ENCODE assay signal across 10 cellular contexts in the genomic region with DNA sequence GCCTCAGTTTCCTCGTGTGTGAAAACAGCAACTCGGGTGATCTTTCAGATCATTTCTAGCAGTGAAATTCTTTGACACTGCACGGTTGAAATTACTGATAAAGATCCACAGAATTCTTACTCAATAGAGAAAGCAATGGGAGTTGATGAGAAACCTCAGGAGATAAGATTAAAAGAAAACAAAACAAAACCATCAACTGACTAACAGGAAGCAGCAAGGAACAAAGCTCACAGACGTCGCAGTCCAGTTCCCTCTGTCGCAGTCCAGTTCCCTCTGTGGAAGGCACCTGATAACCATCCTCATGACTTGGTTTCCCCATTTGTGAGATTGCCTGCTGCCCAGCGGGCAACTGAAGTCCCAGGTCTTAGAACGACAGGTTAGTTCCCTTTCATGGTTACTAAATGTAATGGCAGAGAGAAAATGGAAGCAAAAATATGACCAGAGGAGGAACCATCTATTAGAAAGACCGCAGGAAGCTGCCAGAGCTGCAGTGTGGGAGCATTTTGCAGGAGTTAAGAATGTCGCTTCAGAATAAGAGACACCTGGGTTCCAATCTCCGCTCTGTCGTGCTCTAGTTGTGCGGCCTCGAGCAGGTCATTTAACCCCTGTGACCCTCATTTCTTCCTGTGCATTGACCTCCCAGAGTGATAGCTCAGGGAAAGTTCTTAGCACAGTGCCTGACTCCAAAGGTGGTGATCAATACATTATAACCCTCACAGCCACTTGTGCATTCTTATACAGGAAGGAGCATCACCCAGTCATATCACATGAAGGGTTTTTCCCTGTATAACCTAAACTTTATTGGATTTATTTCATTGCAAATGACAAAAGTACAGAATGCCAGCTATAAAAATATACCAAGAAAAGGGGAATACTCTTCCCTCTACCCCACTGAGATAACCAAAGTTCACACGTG. TPM values are rescaled to one million over a fixed set of nuclear protein-coding genes. Genes with fewer than 3 reads are reported as not detected.
DNase-seq lines count a peak whose midpoint lies in the region; ATAC-seq and TF ChIP-seq lines count a peak whose summit lies in the region.
"Had no signal": no experiment of that assay in that cellular context is flagged by ENCODE, and none has a peak within 500 bp of the region (broad histone marks: within the 10 kb centered on the region; RNA-seq: fewer than 3 reads in every experiment).

No MANE protein-coding gene starts in this region.

- peak overlapping the region; percentile 39 for H3K4me3 Mint-ChIP-seq in T-helper 17 cell

- H3K27ac Mint-ChIP-seq in T-helper 17 cell = no peak overlapping the region

- TF ChIP-seq POLR2A in heart left ventricle (IDR thresholded peaks at IDR 0.05) = no peak

- peaks cover 11% of the 10 kb centered on the region for H3K4me1 Mint-ChIP-seq in T-helper 17 cell

- H3K9me3 ChIP-seq in heart left ventricle (no peaks in the 10 kb centered on the region), T-helper 17 cell (ENCODE audit: control insufficient read depth, low read length, poor library complexity, severe bottlenecking) (no peaks in the 10 kb centered on the region)

- H3K36me3 ChIP-seq in heart left ventricle = no peaks in the 10 kb centered on the region

- H3K4me3 ChIP-seq in heart left ventricle = peak overlapping the region in 7 of 12 donors; percentile 13 to 45 (median 29)

- intact Hi-C loops in heart left ventricle (cut with DNase I) (loop anchor here in 2 of 10 donors (5.0 to 10.0 kb wide), 3 partner anchors 232 to 412 kb away; no protein-coding TSS in a partner anchor), left ventricle myocardium superior (cut with micrococcal nuclease) (no loop called here)

- H3K27me3 Mint-ChIP-seq in T-helper 17 cell = no peaks in the 10 kb centered on the region

- H3K27ac ChIP-seq in heart left ventricle = peak overlapping the region in 1 of 12 donors; percentile 73

- H3K4me1 ChIP-seq in heart left ventricle = peaks cover 0 to 59% (median 3%) of the 10 kb centered on the region in 12 donors

- no peak for DNase-seq in heart left ventricle
- DNase-seq in left ventricle myocardium superior = no peak
- no peak for DNase-seq in T-helper 17 cell
- peak; percentile 17 for DNase-seq in kidney glomerular epithelial cell (lab: John Stamatoyannopoulos, UW)
- no peak for DNase-seq in DMS53 (lab: John Stamatoyannopoulos, UW)
- no peak for DNase-seq in NCI-H146 (lab: John Stamatoyannopoulos, UW)
- DNase-seq in NCI-H1105 (lab: John Stamatoyannopoulos, UW) = no peak
- DNase-seq: AML-193, NCI-H226 had no signal

- no peaks in the 10 kb centered on the region for H3K36me3 Mint-ChIP-seq in T-helper 17 cell (ENCODE audit: low read depth)

- no peak for ATAC-seq in heart left ventricle
- no peak for ATAC-seq in left ventricle myocardium superior
- no peak for ATAC-seq in T-helper 17 cell
- no peak for ATAC-seq in HG02678 (IDR thresholded peaks at IDR 0.05; ENCODE audit: unreplicated experiment)

- 47 to 62% (median 52%) methylated on average over 15 of the region's 15 CpGs for WGBS in heart left ventricle, 4 donors

- TF ChIP-seq CTCF in heart left ventricle (IDR thresholded peaks at IDR 0.05) = no peak

- H3K27me3 ChIP-seq in heart left ventricle = no peaks in the 10 kb centered on the region

RNA-seq across cellular contexts. Expression of a gene that starts 5.1 kb away (rescaled TPM):
- total RNA-seq in heart left ventricle (10 to 100 TPM; 48.6 to 84.1 (median 68.7) TPM), left ventricle myocardium superior (64.0 TPM), T-helper 17 cell (100 to 1,000 TPM; 184 to 193 TPM)
- 10 to 100 TPM; 12.2 to 20.1 TPM for polyA plus RNA-seq in heart left ventricle
